1 cellular context compared by ENCODE assay signal in genomic region chr17:61416540-61417363, GRCh38.
TF ChIP-seq lines count a peak whose summit lies in the region.

No MANE protein-coding gene starts in this region.

TF ChIP-seq in HEK293, 187 proteins besides CTCF, POLR2A, EP300 and RAD21 (continued from another document and continues in another):
- TF ChIP-seq ZSCAN4 (tag by site-specific recombination; IDR thresholded peaks at IDR 0.05): no peak
- no peak for TF ChIP-seq ZNF302 (tag by site-specific recombination; IDR thresholded peaks at IDR 0.05; ENCODE audit: low read depth)
- no peak for TF ChIP-seq HOXA7 (CRISPR knock-in tag; IDR thresholded peaks at IDR 0.05; ENCODE audit: borderline replicate concordance)
- TF ChIP-seq ZNF677 (tag by site-specific recombination; IDR thresholded peaks at IDR 0.05): no peak
- no peak for TF ChIP-seq RBAK (tag by site-specific recombination; IDR thresholded peaks at IDR 0.05)
- TF ChIP-seq GLI4 (tag by site-specific recombination; IDR thresholded peaks at IDR 0.05): no peak
- TF ChIP-seq ZNF629 (tag by site-specific recombination; IDR thresholded peaks at IDR 0.05): no peak
- TF ChIP-seq ZNF354C (tag by site-specific recombination; IDR thresholded peaks at IDR 0.05; ENCODE audit: borderline replicate concordance, low read depth): no peak
- TF ChIP-seq GFI1B (tag by site-specific recombination; IDR thresholded peaks at IDR 0.05): no peak
- no peak for TF ChIP-seq ZNF10 (tag by site-specific recombination; IDR thresholded peaks at IDR 0.05)
- peak; percentile 43; the same call in 1 of the 2 replicates for TF ChIP-seq ZNF335 (tag by site-specific recombination; conservative IDR thresholded peaks at IDR 0.05)
- no peak for TF ChIP-seq MEIS1 (CRISPR knock-in tag; IDR thresholded peaks at IDR 0.05; ENCODE audit: borderline replicate concordance)
- TF ChIP-seq ZNF140 (tag by site-specific recombination; IDR thresholded peaks at IDR 0.05): no peak
- no peak for TF ChIP-seq ATF2 (tag by site-specific recombination; IDR thresholded peaks at IDR 0.05; ENCODE audit: low read depth)
- no peak for TF ChIP-seq REST (tag by site-specific recombination; IDR thresholded peaks at IDR 0.05)
- no peak for TF ChIP-seq ZNF514 (tag by site-specific recombination; IDR thresholded peaks at IDR 0.05)
- TF ChIP-seq SETDB1 (IDR thresholded peaks at IDR 0.05; ENCODE audit: insufficient read length, low read length): no peak
- TF ChIP-seq ZBTB7A (tag by site-specific recombination; IDR thresholded peaks at IDR 0.05; ENCODE audit: low read depth): no peak
- TF ChIP-seq ZNF747 (tag by site-specific recombination; IDR thresholded peaks at IDR 0.05): no peak
- no peak for TF ChIP-seq ZNF274 (IDR thresholded peaks at IDR 0.05; ENCODE audit: low read length)
- TF ChIP-seq ZNF274 (tag by site-specific recombination; IDR thresholded peaks at IDR 0.05; ENCODE audit: borderline replicate concordance): no peak
- peak; percentile 89 for TF ChIP-seq ZSCAN30 (tag by site-specific recombination; IDR thresholded peaks at IDR 0.05)
- TF ChIP-seq PATZ1 (tag by site-specific recombination; IDR thresholded peaks at IDR 0.05): peak; percentile 44; the same call in 1 of the 2 replicates
- no peak for TF ChIP-seq ZNF2 (tag by site-specific recombination; IDR thresholded peaks at IDR 0.05)
- TF ChIP-seq GLIS1 (tag by site-specific recombination; IDR thresholded peaks at IDR 0.05): peak; percentile 21; the same call in 1 of the 2 replicates
- TF ChIP-seq OVOL3 (tag by site-specific recombination; IDR thresholded peaks at IDR 0.05): no peak
- no peak for TF ChIP-seq ZNF530 (tag by site-specific recombination; IDR thresholded peaks at IDR 0.05; ENCODE audit: low read depth)
- peak; percentile 45; the same call in 1 of the 2 replicates for TF ChIP-seq ZNF324 (tag by site-specific recombination; IDR thresholded peaks at IDR 0.05)
- no peak for TF ChIP-seq ZNF394 (tag by site-specific recombination; IDR thresholded peaks at IDR 0.05; ENCODE audit: borderline replicate concordance)
- peak; percentile 43; the same call in 1 of the 2 replicates for TF ChIP-seq MZF1 (tag by site-specific recombination; IDR thresholded peaks at IDR 0.05; ENCODE audit: borderline replicate concordance)
- TF ChIP-seq KLF9 (tag by site-specific recombination; IDR thresholded peaks at IDR 0.05; ENCODE audit: low read depth): 0 out of 2 replicates have a peak, but pooled peaks have one; percentile 13
- no peak for TF ChIP-seq ZFP3 (tag by site-specific recombination; IDR thresholded peaks at IDR 0.05; ENCODE audit: low read depth)
- 0 out of 2 replicates have a peak, but pooled peaks have one; percentile 28 for TF ChIP-seq ZBTB8A (tag by site-specific recombination; IDR thresholded peaks at IDR 0.05)
- no peak for TF ChIP-seq ZBTB1 (tag by site-specific recombination; IDR thresholded peaks at IDR 0.05)
- no peak for TF ChIP-seq ZNF600 (tag by site-specific recombination; IDR thresholded peaks at IDR 0.05)
- TF ChIP-seq ZNF366 (tag by site-specific recombination; conservative IDR thresholded peaks at IDR 0.05): no peak
- TF ChIP-seq HIC1 (tag by site-specific recombination; IDR thresholded peaks at IDR 0.05): no peak
- TF ChIP-seq KLF1 (tag by site-specific recombination; IDR thresholded peaks at IDR 0.05): no peak; the same call in 1 of the 2 replicates
- TF ChIP-seq ZNF391 (tag by site-specific recombination; IDR thresholded peaks at IDR 0.05; ENCODE audit: borderline replicate concordance, low read depth): no peak
- peak; percentile 32 for TF ChIP-seq ZBTB26 (tag by site-specific recombination; optimal IDR thresholded peaks at IDR 0.05)
- TF ChIP-seq ZNF473 (tag by site-specific recombination; IDR thresholded peaks at IDR 0.05): no peak
- TF ChIP-seq ZNF157 (tag by site-specific recombination; IDR thresholded peaks at IDR 0.05): no peak
- no peak for TF ChIP-seq BCL6B (tag by site-specific recombination; IDR thresholded peaks at IDR 0.05)
- no peak for TF ChIP-seq ZNF433 (tag by site-specific recombination; IDR thresholded peaks at IDR 0.05; ENCODE audit: low read depth)
- TF ChIP-seq ZNF654 (tag by site-specific recombination; IDR thresholded peaks at IDR 0.05; ENCODE audit: low read depth): peak; percentile 92
- no peak for TF ChIP-seq ZNF146 (tag by site-specific recombination; IDR thresholded peaks at IDR 0.05)
- no peak for TF ChIP-seq ZXDB (tag by site-specific recombination; IDR thresholded peaks at IDR 0.05)
- no peak for TF ChIP-seq ZNF223 (tag by site-specific recombination; IDR thresholded peaks at IDR 0.05)
- TF ChIP-seq ZFP69B (tag by site-specific recombination; IDR thresholded peaks at IDR 0.05): no peak
- TF ChIP-seq ZNF707 (tag by site-specific recombination; IDR thresholded peaks at IDR 0.05): no peak
- TF ChIP-seq BCL11B (tag by site-specific recombination; IDR thresholded peaks at IDR 0.05; ENCODE audit: low read depth): no peak; the same call in 1 of the 2 replicates
- TF ChIP-seq KLF17 (tag by site-specific recombination; IDR thresholded peaks at IDR 0.05): peak; percentile 33; the same call in 1 of the 2 replicates
- no peak for TF ChIP-seq KLF10 (tag by site-specific recombination; IDR thresholded peaks at IDR 0.05)
- 0 out of 2 replicates have a peak, but pooled peaks have one; percentile 23 for TF ChIP-seq PBX3 (CRISPR knock-in tag; IDR thresholded peaks at IDR 0.05)
- TF ChIP-seq ZNF555 (tag by site-specific recombination; conservative IDR thresholded peaks at IDR 0.05): no peak
- no peak for TF ChIP-seq ZNF37A (tag by site-specific recombination; IDR thresholded peaks at IDR 0.05)
- TF ChIP-seq KLF8 (tag by site-specific recombination; IDR thresholded peaks at IDR 0.05): no peak
- no peak for TF ChIP-seq ZNF174 (tag by site-specific recombination; IDR thresholded peaks at IDR 0.05)
- no peak for TF ChIP-seq ZNF184 (tag by site-specific recombination; IDR thresholded peaks at IDR 0.05)
- TF ChIP-seq ZNF791 (tag by site-specific recombination; IDR thresholded peaks at IDR 0.05): no peak
- no peak for TF ChIP-seq ZNF610 (tag by site-specific recombination; IDR thresholded peaks at IDR 0.05; ENCODE audit: borderline replicate concordance)
